In genomic region chr2:164567335-164567989, GRCh38 we compare ENCODE assay signal across 17 cellular contexts. TPM values are rescaled to one million over a fixed set of nuclear protein-coding genes. Genes with fewer than 3 reads are reported as not detected.
"Had no signal": no experiment of that assay in that cellular context is flagged by ENCODE, and none has a peak within 500 bp of the region (broad histone marks: within the 10 kb centered on the region; RNA-seq: fewer than 3 reads in every experiment).

No MANE protein-coding gene starts in this region.

- H3K36me3 ChIP-seq: ascending aorta, ovary, tibial artery, vagina had no signal

- H3K4me3 ChIP-seq: ovary, tibial artery, vagina had no signal

- ATAC-seq: activated CD4-positive, CD25-positive, alpha-beta regulatory T cell treated with anti-CD3 and anti-CD28 coated beads, Interleukin-2, amount 50 U/mL, for 24 hours; activated naive CD8-positive, alpha-beta T cell treated with anti-CD3 and anti-CD28 coated beads, Interleukin-2, amount 50 U/mL, for 24 hours; activated T-cell treated with anti-CD3 and anti-CD28 coated beads, Interleukin-2, amount 50 U/mL, for 4 hours; naive thymus-derived CD8-positive, alpha-beta T cell had no signal

- H3K27ac ChIP-seq: ascending aorta, ovary, tibial artery, vagina had no signal

- DNase-seq: activated CD4-positive, alpha-beta T cell treated with anti-CD3 and anti-CD28 coated beads, Interleukin-2, amount 50 U/mL, for 1 hour; activated CD8-positive, alpha-beta memory T cell treated with anti-CD3 and anti-CD28 coated beads, Interleukin-2, amount 50 U/mL, for 4 hours; activated naive CD4-positive, alpha-beta T cell treated with anti-CD3 and anti-CD28 coated beads, Interleukin-2, amount 10 ng/mL, durations not matched to agents 7 days and 5 days; activated naive CD8-positive, alpha-beta T cell treated with anti-CD3 and anti-CD28 coated beads, Interleukin-2, amount 50 U/mL, for 24 hours; activated T-cell treated with anti-CD3 and anti-CD28 coated beads, Interleukin-2, amount 50 U/mL, for 4 hours; cerebellar nuclear complex; cortex of kidney; islet precursor cell; naive thymus-derived CD8-positive, alpha-beta T cell; ovary; stimulated activated naive CD4-positive, alpha-beta T cell; tibial artery had no signal

- H3K27me3 ChIP-seq: ascending aorta, ovary, tibial artery, vagina had no signal

- H3K4me1 ChIP-seq: ascending aorta, vagina had no signal

- H3K9me3 ChIP-seq: ascending aorta, ovary, tibial artery, vagina had no signal

- FAIRE-seq: bronchial epithelial cell had no signal

RNA-seq across cellular contexts. Expression of gene GRB14, which starts 53.8 kb away (rescaled TPM):
- total RNA-seq: fibroblast of villous mesenchyme; naive thymus-derived CD8-positive, alpha-beta T cell had no signal
- polyA plus RNA-seq: naive thymus-derived CD8-positive, alpha-beta T cell had no signal
